24 cellular contexts compared by ENCODE assay signal in the genomic region with DNA sequence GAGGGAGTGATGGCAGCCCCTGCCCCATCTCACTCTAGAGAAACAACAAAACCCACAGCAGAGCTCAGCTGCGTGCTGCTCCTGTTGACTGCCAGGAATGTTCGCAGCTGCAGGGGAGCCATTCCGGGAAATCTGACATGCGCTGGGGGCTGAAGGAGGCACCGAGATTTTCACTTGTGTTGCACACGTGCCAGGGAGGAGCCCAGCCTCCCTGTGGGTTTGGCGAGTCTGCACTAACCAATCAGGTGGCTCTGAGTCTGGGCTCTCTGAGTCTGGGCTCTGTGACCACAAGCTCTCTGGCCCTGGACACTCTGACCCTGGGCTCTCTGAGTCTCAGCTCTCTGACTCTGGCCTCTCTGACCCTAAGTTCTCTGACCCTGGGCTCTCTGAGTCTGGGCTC. TPM values are rescaled to one million over a fixed set of nuclear protein-coding genes. Genes with fewer than 3 reads are reported as not detected.
DNase-seq lines count a peak whose midpoint lies in the region; ATAC-seq and TF ChIP-seq lines count a peak whose summit lies in the region.
"Had no signal": no experiment of that assay in that cellular context is flagged by ENCODE, and none has a peak within 500 bp of the region (broad histone marks: within the 10 kb centered on the region; RNA-seq: fewer than 3 reads in every experiment).

No MANE protein-coding gene starts in this region.

- H3K27me3 ChIP-seq in endodermal cell (ENCODE audit: control insufficient read depth, insufficient read depth, low read length, poor library complexity, severe bottlenecking) = peaks cover 6% of the 10 kb centered on the region
- H3K27me3 ChIP-seq: hepatocyte had no signal

- ATAC-seq in HG02642 (IDR thresholded peaks at IDR 0.05; ENCODE audit: poor library complexity, unreplicated experiment) = no peak
- ATAC-seq: left colon; stimulated activated naive CD8-positive, alpha-beta T cell treated with anti-CD3 and anti-CD28 coated beads, Interleukin-15, amount 100 ng/mL, for 72 hours had no signal

- H3K36me3 ChIP-seq in endodermal cell (ENCODE audit: control insufficient read depth, insufficient read depth, low read length) = no peaks in the 10 kb centered on the region
- H3K36me3 ChIP-seq: prostate gland had no signal

- H3K27ac ChIP-seq in endodermal cell (ENCODE audit: low read depth, low read length) = no peak overlapping the region
- H3K27ac ChIP-seq: hepatocyte, PC-9, prostate gland, VCaP had no signal

- no peak overlapping the region for H3K9ac ChIP-seq in endodermal cell (ENCODE audit: extremely low read depth, low read length, poor library complexity, severe bottlenecking)

- POLR2A ChIA-PET in GM10248 (lab: Yijun Ruan, JAX) = no interaction called here

- 39 to 51% methylated on average over 5 to 7 of the region's 7 CpGs for WGBS in endodermal cell (ENCODE audit: insufficient coverage in 1 of 2, insufficient read length in 1 of 2), 2 experiments

- H3K36me3 Mint-ChIP-seq in endodermal cell (ENCODE audit: low read depth) (no peaks in the 10 kb centered on the region), neural crest cell (ENCODE audit: low read depth) (no peaks in the 10 kb centered on the region), glutamatergic neuron (ENCODE audit: unreplicated experiment) (peaks cover under 1% of the 10 kb centered on the region)

- H3K9me3 ChIP-seq in endodermal cell (ENCODE audit: control insufficient read depth, low read length) = no peaks in the 10 kb centered on the region
- H3K9me3 ChIP-seq: prostate gland had no signal

- no peaks in the 10 kb centered on the region for H3K4me1 ChIP-seq in endodermal cell (ENCODE audit: control insufficient read depth, insufficient read depth, low read length)
- H3K4me1 ChIP-seq: prostate gland had no signal

- H3K27me3 Mint-ChIP-seq in endodermal cell (ENCODE audit: insufficient read depth) = peaks cover 27% of the 10 kb centered on the region
- peaks cover 15% of the 10 kb centered on the region for H3K27me3 Mint-ChIP-seq in neural crest cell (ENCODE audit: low read depth)
- peaks cover 10% of the 10 kb centered on the region for H3K27me3 Mint-ChIP-seq in glutamatergic neuron (ENCODE audit: unreplicated experiment)

- no peak for TF ChIP-seq CTCF in endodermal cell (conservative IDR thresholded peaks at IDR 0.05)
- no peak for TF ChIP-seq CTCF in neural crest cell (conservative IDR thresholded peaks at IDR 0.05)
- TF ChIP-seq CTCF in glutamatergic neuron (IDR thresholded peaks at IDR 0.05; ENCODE audit: partially characterized antibody, unreplicated experiment) = no peak
- no peak for TF ChIP-seq CTCF in GM10248 (IDR thresholded peaks at IDR 0.05; ENCODE audit: control extremely low read depth, extremely low read depth, low read depth, missing control alignments)

- H3K9me3 Mint-ChIP-seq in endodermal cell (no peaks in the 10 kb centered on the region), neural crest cell (no peaks in the 10 kb centered on the region), glutamatergic neuron (ENCODE audit: unreplicated experiment) (peaks cover 3% of the 10 kb centered on the region)
- H3K9me3 Mint-ChIP-seq: dendritic cell treated with granulocyte-macrophage colony-stimulating factor and Interleukin-4, amounts not matched to agents 40 ng/mL and 50 ng/mL, for 4 days; stimulated activated naive CD8-positive, alpha-beta T cell treated with anti-CD3 and anti-CD28 coated beads, Interleukin-15, amount 100 ng/mL, for 72 hours had no signal

- H3K27ac Mint-ChIP-seq in endodermal cell (no peak overlapping the region), neural crest cell (ENCODE audit: unreplicated experiment) (peak overlapping the region; percentile 91), glutamatergic neuron (ENCODE audit: unreplicated experiment) (no peak overlapping the region)
- H3K27ac Mint-ChIP-seq: dendritic cell treated with granulocyte-macrophage colony-stimulating factor and Interleukin-4, amounts not matched to agents 40 ng/mL and 50 ng/mL, for 4 days; stimulated activated naive CD8-positive, alpha-beta T cell treated with anti-CD3 and anti-CD28 coated beads, Interleukin-15, amount 100 ng/mL, for 72 hours had no signal

- CTCF ChIA-PET in GM10248 (lab: Yijun Ruan, JAX) = no interaction called here

- DNase-seq in EH (ENCODE audit: low read depth) = peak; percentile 61
- DNase-seq in RPMI7951 (ENCODE audit: low read depth) = peak; percentile 31
- peak; percentile 75 for DNase-seq in endodermal cell
- DNase-seq in neural crest cell (ENCODE audit: low read depth, low spot score) = no peak
- DNase-seq in mucosa of gallbladder (ENCODE audit: low spot score) = no peak
- no peak for DNase-seq in glutamatergic neuron
- no peak for DNase-seq in GM10248 (ENCODE audit: extremely low spot score)
- DNase-seq: activated effector memory CD4-positive, alpha-beta T cell treated with Interleukin-2 at 50 U/mL for 16 hours; AML-193; anterior cingulate cortex; left colon; MM.1S; NCI-H2081 treated with DMSO at 0.1 percent for 48 hours; NCI-H526 treated with DMSO at 0.1 percent for 48 hours; PC-9; stimulated activated naive CD8-positive, alpha-beta T cell treated with anti-CD3 and anti-CD28 coated beads, Interleukin-15, amount 100 ng/mL, for 72 hours; SW 1271 had no signal

- H3K4me3 ChIP-seq in endodermal cell (ENCODE audit: low read length) = no peak overlapping the region
- H3K4me3 ChIP-seq: hepatocyte, PC-9, prostate gland had no signal

- H3K4me1 Mint-ChIP-seq in endodermal cell (peaks cover 3% of the 10 kb centered on the region), neural crest cell (peaks cover 23% of the 10 kb centered on the region), glutamatergic neuron (ENCODE audit: low read depth, unreplicated experiment) (peaks cover 18% of the 10 kb centered on the region)
- H3K4me1 Mint-ChIP-seq: stimulated activated naive CD8-positive, alpha-beta T cell treated with anti-CD3 and anti-CD28 coated beads, Interleukin-15, amount 100 ng/mL, for 72 hours had no signal

- no peak overlapping the region for H3K4me3 Mint-ChIP-seq in endodermal cell
- H3K4me3 Mint-ChIP-seq in neural crest cell = no peak overlapping the region
- no peak overlapping the region for H3K4me3 Mint-ChIP-seq in glutamatergic neuron (ENCODE audit: unreplicated experiment)
- H3K4me3 Mint-ChIP-seq: dendritic cell treated with granulocyte-macrophage colony-stimulating factor and Interleukin-4, amounts not matched to agents 40 ng/mL and 50 ng/mL, for 4 days; stimulated activated naive CD8-positive, alpha-beta T cell treated with anti-CD3 and anti-CD28 coated beads, Interleukin-15, amount 100 ng/mL, for 72 hours had no signal

RNA-seq across cellular contexts. Expression of gene FGF3, which starts 10.5 kb away (rescaled TPM):
- total RNA-seq in RPMI7951 (2014; rRNA removed; shearing (Covaris generic)) = not detected in 2 replicates
- total RNA-seq in endodermal cell (not detected), neural crest cell (not detected in 2 replicates), mucosa of gallbladder (not detected), glutamatergic neuron (ENCODE audit: unreplicated experiment) (not detected)
- polyA plus RNA-seq in endodermal cell (2013, experiment 1 of 2) = 0.39 TPM
- 0.41 TPM for polyA plus RNA-seq in endodermal cell (2013, experiment 2 of 2)
- total RNA-seq: esophagus mucosa, hepatocyte, left colon, PC-9, prostate gland, urinary bladder had no signal
- polyA plus RNA-seq: hepatocyte, urinary bladder had no signal

RNA-seq across cellular contexts. Expression of gene FGF4, which starts 33.6 kb away (rescaled TPM):
- total RNA-seq in RPMI7951 (2014; rRNA removed; shearing (Covaris generic)) = not detected in 2 replicates
- 1 to 10 TPM in 1 of 2 donors, under 1 TPM in 1; 0.27 to 3.5 TPM for total RNA-seq in endodermal cell
- polyA plus RNA-seq in endodermal cell (2013, experiment 1 of 2) = 0.46 TPM
- polyA plus RNA-seq in endodermal cell (2013, experiment 2 of 2) = 0.08 TPM
- not detected in 2 replicates for total RNA-seq in neural crest cell
- not detected for total RNA-seq in mucosa of gallbladder
- 0.37 TPM for total RNA-seq in glutamatergic neuron (ENCODE audit: unreplicated experiment)
- total RNA-seq: esophagus mucosa, hepatocyte, left colon, PC-9, urinary bladder had no signal
- polyA plus RNA-seq: hepatocyte, urinary bladder had no signal

Comparison
In these comparisons a context has a peak if more than half of its experiments do, and no peak if none do; other contexts are left out.
1. DNase-seq: peak in EH (single experiment), RPMI7951 (single experiment) and endodermal cell (single experiment); none in neural crest cell (single experiment), mucosa of gallbladder (single experiment), glutamatergic neuron (single experiment) and GM10248 (single experiment).